ENCODE assay signal across 1 cellular context in genomic region chr19:2226840-2227360, GRCh38.
TF ChIP-seq lines count a peak whose summit lies in the region.

No MANE protein-coding gene starts in this region.

TF ChIP-seq in H1, 55 proteins besides CTCF, POLR2A, EP300 and RAD21:
- no peak for TF ChIP-seq SP2 (IDR thresholded peaks at IDR 0.05; ENCODE audit: low read length)
- no peak for TF ChIP-seq CTBP2 (IDR thresholded peaks at IDR 0.05; ENCODE audit: borderline replicate concordance, insufficient read depth, insufficient read length, low read length)
- no peak for TF ChIP-seq ATF3 (IDR thresholded peaks at IDR 0.05; ENCODE audit: insufficient read depth, low read depth, low read length)
- no peak for TF ChIP-seq PHF8 (conservative IDR thresholded peaks at IDR 0.05; ENCODE audit: low read depth, low read length)
- no peak for TF ChIP-seq RFX5 (IDR thresholded peaks at IDR 0.05; ENCODE audit: borderline replicate concordance, low read depth, low read length)
- no peak for TF ChIP-seq HDAC2 (IDR thresholded peaks at IDR 0.05; ENCODE audit: borderline replicate concordance in 1 of 2, low read depth in 2 of 2, low read length in 2 of 2)
- TF ChIP-seq CHD1 (IDR thresholded peaks at IDR 0.05; ENCODE audit: low read depth, low read length): no peak
- no peak for TF ChIP-seq GABPA (IDR thresholded peaks at IDR 0.05; ENCODE audit: borderline replicate concordance, insufficient read depth, low read length)
- no peak for TF ChIP-seq EGR1 (IDR thresholded peaks at IDR 0.05; ENCODE audit: borderline replicate concordance, low read depth, low read length)
- no peak for TF ChIP-seq SIN3A (conservative IDR thresholded peaks at IDR 0.05 in 1 of 2, IDR thresholded peaks at IDR 0.05 in 1 of 2; ENCODE audit: low read depth in 1 of 2, low read length in 2 of 2)
- TF ChIP-seq BACH1 (IDR thresholded peaks at IDR 0.05; ENCODE audit: low read length): no peak
- TF ChIP-seq ZNF274 (IDR thresholded peaks at IDR 0.05; ENCODE audit: borderline replicate concordance, extremely low read depth, low read length): no peak
- no peak for TF ChIP-seq CBX8 (IDR thresholded peaks at IDR 0.05; ENCODE audit: borderline replicate concordance, low read depth, low read length)
- TF ChIP-seq KDM1A (IDR thresholded peaks at IDR 0.05; ENCODE audit: borderline replicate concordance, low read length): no peak
- TF ChIP-seq EZH2 (IDR thresholded peaks at IDR 0.05; ENCODE audit: low read depth, low read length, severe bottlenecking): no peak
- TF ChIP-seq SP4 (IDR thresholded peaks at IDR 0.05; ENCODE audit: low read length): no peak
- no peak for TF ChIP-seq SIX5 (IDR thresholded peaks at IDR 0.05; ENCODE audit: low read depth, low read length)
- TF ChIP-seq CBX5 (IDR thresholded peaks at IDR 0.05; ENCODE audit: low read depth, low read length): no peak
- TF ChIP-seq KDM5A (IDR thresholded peaks at IDR 0.05; ENCODE audit: low read length): no peak
- TF ChIP-seq YY1 (IDR thresholded peaks at IDR 0.05; ENCODE audit: low read depth, low read length): no peak
